Comparison of ENCODE assay signal across 8 cellular contexts in the genomic region with DNA sequence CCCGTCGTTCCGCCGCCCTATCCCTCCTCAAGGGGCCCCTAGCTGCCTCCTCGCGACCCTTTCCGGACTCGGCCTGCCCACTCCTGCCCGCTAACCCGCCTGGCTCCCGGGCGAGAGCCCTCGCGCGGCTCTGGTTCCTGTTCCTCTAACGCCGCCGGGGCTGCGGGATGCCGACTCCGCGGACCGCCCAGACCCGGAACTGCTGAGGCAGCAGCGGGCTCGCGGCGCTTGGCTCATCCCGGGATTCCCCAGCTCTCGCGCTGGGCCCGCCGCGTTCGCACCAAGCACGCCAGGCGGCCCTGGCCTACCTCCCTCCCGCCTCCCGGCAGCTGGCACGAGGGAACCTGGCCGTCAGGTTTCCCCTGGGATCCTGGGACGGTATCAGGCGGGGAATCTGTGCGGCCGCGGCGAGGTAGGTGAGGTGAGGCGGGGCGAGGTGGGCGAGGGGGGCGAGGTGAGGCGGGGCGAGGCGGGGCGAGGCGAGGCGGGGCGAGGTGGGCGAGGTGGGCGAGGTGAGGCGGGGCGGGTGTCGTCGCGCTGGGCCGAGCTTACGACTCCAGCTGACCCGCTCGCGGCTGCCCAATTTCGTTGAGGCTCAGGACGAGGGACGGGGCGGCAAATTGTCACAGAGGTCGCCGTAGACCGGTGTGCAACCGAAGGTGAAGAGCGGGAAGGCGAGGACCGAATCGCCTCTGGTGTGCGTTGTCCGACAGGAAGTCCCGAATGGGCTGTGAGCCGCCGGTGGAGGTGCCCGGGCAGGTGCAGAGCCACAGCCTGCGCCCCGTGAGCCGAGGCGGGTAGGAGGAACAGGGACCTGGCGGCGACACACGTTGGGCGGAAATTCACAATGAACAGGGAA. TPM values are rescaled to one million over a fixed set of nuclear protein-coding genes. Genes with fewer than 3 reads are reported as not detected.
A peak's percentile ranks its signal among the peaks of the same experiment; 100 is the strongest.
DNase-seq lines count a peak whose midpoint lies in the region; ATAC-seq and TF ChIP-seq lines count a peak whose summit lies in the region.

Gene CCDC122, minus strand, starts transcription at position 418 of the 859 bp plus-strand sequence. CDS start 10,364 bp downstream, outside the sequence.
Gene LACC1, plus strand, starts transcription at position 582 of the 859 bp plus-strand sequence. CDS start 1,082 bp downstream, outside the sequence.

- H3K27ac Mint-ChIP-seq in nephron = peak within 1 kb of the TSS; percentile 70 to 93 (median 87)
- peak within 1 kb of the TSS; percentile 90 for H3K27ac Mint-ChIP-seq in stimulated activated naive CD8-positive, alpha-beta T cell treated with anti-CD3 and anti-CD28 coated beads, Interleukin-15, Interleukin-2, amounts not matched to agents 100 ng/mL and 50 ng/mL, for 24 hours

- H3K4me1 ChIP-seq in Peyer's patch = peaks cover 0 to 13% (median 7%) of the 10 kb centered on the region in 4 donors

- no peaks in the 10 kb centered on the region for H3K36me3 ChIP-seq in Peyer's patch

- H3K4me3 Mint-ChIP-seq in nephron = peak within 1 kb of the TSS; percentile 85 to 89 (median 88)
- peak within 1 kb of the TSS; percentile 85 for H3K4me3 Mint-ChIP-seq in stimulated activated naive CD8-positive, alpha-beta T cell treated with anti-CD3 and anti-CD28 coated beads, Interleukin-15, Interleukin-2, amounts not matched to agents 100 ng/mL and 50 ng/mL, for 24 hours

- H3K4me3 ChIP-seq in Peyer's patch = peak within 1 kb of the TSS; percentile 76 to 92 (median 80)
- peak within 1 kb of the TSS; percentile 77 for H3K4me3 ChIP-seq in fibroblast of pulmonary artery (replicated peaks; ENCODE audit: low read depth, low read length)

- H3K4me1 Mint-ChIP-seq in nephron = peaks cover 15% of the 10 kb centered on the region
- H3K4me1 Mint-ChIP-seq in stimulated activated naive CD8-positive, alpha-beta T cell treated with anti-CD3 and anti-CD28 coated beads, Interleukin-15, Interleukin-2, amounts not matched to agents 100 ng/mL and 50 ng/mL, for 24 hours (ENCODE audit: low read depth) = peaks cover 30% of the 10 kb centered on the region

- peaks cover 25% of the 10 kb centered on the region for H3K27me3 Mint-ChIP-seq in nephron (ENCODE audit: low read depth)
- peaks cover 21% of the 10 kb centered on the region for H3K27me3 Mint-ChIP-seq in stimulated activated naive CD8-positive, alpha-beta T cell treated with anti-CD3 and anti-CD28 coated beads, Interleukin-15, Interleukin-2, amounts not matched to agents 100 ng/mL and 50 ng/mL, for 24 hours

- H3K9me3 ChIP-seq in Peyer's patch = no peaks in the 10 kb centered on the region

- TF ChIP-seq CTCF in Peyer's patch (IDR thresholded peaks at IDR 0.05) (no peak), fibroblast of pulmonary artery (IDR thresholded peaks at IDR 0.05; ENCODE audit: low read length, missing control alignments) (no peak), nephron (IDR thresholded peaks at IDR 0.05; ENCODE audit: unreplicated experiment in 3 of 3) (no peak)

- H3K27ac ChIP-seq in Peyer's patch = peak within 1 kb of the TSS; percentile 86 to 98 (median 96)

- H3K36me3 Mint-ChIP-seq in nephron (ENCODE audit: low read depth) = no peaks in the 10 kb centered on the region
- H3K36me3 Mint-ChIP-seq in stimulated activated naive CD8-positive, alpha-beta T cell treated with anti-CD3 and anti-CD28 coated beads, Interleukin-15, Interleukin-2, amounts not matched to agents 100 ng/mL and 50 ng/mL, for 24 hours (ENCODE audit: low read depth) = no peaks in the 10 kb centered on the region

- ATAC-seq in GM19043 (IDR thresholded peaks at IDR 0.05; ENCODE audit: low read depth, unreplicated experiment) (peak; percentile 71), HG03280 (IDR thresholded peaks at IDR 0.05; ENCODE audit: unreplicated experiment) (peak; percentile 80)

- DNase-seq in CD1c-positive myeloid dendritic cell (ENCODE audit: extremely low spot score) = peak; percentile 96
- peak; percentile 76 to 92 (median 91) for DNase-seq in Peyer's patch
- DNase-seq in activated T-helper 9 cell treated with anti-CD3 and anti-CD28 coated beads, Interleukin-2, amount 50 U/mL, for 16 hours (ENCODE audit: low read depth) = peak; percentile 72
- peak; percentile 85 for DNase-seq in fibroblast of pulmonary artery (ENCODE audit: low read depth)

- H3K9me3 Mint-ChIP-seq in nephron = no peaks in the 10 kb centered on the region
- no peaks in the 10 kb centered on the region for H3K9me3 Mint-ChIP-seq in stimulated activated naive CD8-positive, alpha-beta T cell treated with anti-CD3 and anti-CD28 coated beads, Interleukin-15, Interleukin-2, amounts not matched to agents 100 ng/mL and 50 ng/mL, for 24 hours

- no peaks in the 10 kb centered on the region for H3K27me3 ChIP-seq in Peyer's patch

- TF ChIP-seq POLR2A in Peyer's patch (IDR thresholded peaks at IDR 0.05) = peak; percentile 80 to 94

RNA-seq across cellular contexts. Expression of gene CCDC122, which starts in this region (rescaled TPM):
- 1 to 10 TPM; 2.5 to 6.7 (median 4.4) TPM for total RNA-seq in Peyer's patch

RNA-seq across cellular contexts. Expression of gene LACC1, which starts in this region (rescaled TPM):
- total RNA-seq in Peyer's patch = 10 to 100 TPM in 3 of 4 donors, 1 to 10 TPM in 1; 7.9 to 24.8 (median 17.4) TPM

Comparison
In these comparisons a context has a peak if more than half of its experiments do, and no peak if none do; other contexts are left out.
1. Peak in every context shown above with its lines: DNase-seq, ATAC-seq, H3K4me3 ChIP-seq and H3K27ac ChIP-seq.